In genomic region chr15:66679657-66680108, GRCh38 we compare ENCODE assay signal across 1 cellular context.
TF ChIP-seq lines count a peak whose summit lies in the region.

No MANE protein-coding gene starts in this region.

TF ChIP-seq in K562, 482 proteins besides CTCF, POLR2A, EP300 and RAD21 (continued from another document and continues in another):
- TF ChIP-seq ATF1 (CRISPR knock-in tag; IDR thresholded peaks at IDR 0.05) (no peak), ATF1 (tag; IDR thresholded peaks at IDR 0.05) (peak; percentile 62), ETV1 (tag; conservative IDR thresholded peaks at IDR 0.05; ENCODE audit: low read depth) (peak; percentile 54; the same call in 1 of the 2 replicates), ZKSCAN8 (CRISPR knock-in tag; IDR thresholded peaks at IDR 0.05) (peak; percentile 67), TAF7 (tag; IDR thresholded peaks at IDR 0.05) (no peak), CBX3 (IDR thresholded peaks at IDR 0.05; ENCODE audit: borderline replicate concordance in 1 of 2, low read length in 2 of 2) (peak in 1 of 2 experiments; percentile 77; a peak in 2 of 3 replicates), TEAD4 (IDR thresholded peaks at IDR 0.05; ENCODE audit: low read length) (peak; percentile 97), TEAD4 (CRISPR knock-in tag; IDR thresholded peaks at IDR 0.05; ENCODE audit: borderline replicate concordance) (no peak), HLTF (IDR thresholded peaks at IDR 0.05) (peak; percentile 80; the same call in 1 of the 2 replicates), EGR1 (conservative IDR thresholded peaks at IDR 0.05) (peak; percentile 59; the same call in 1 of the 2 replicates), BRF2 (IDR thresholded peaks at IDR 0.05; ENCODE audit: borderline replicate concordance, insufficient read depth, insufficient read length) (no peak), FOXP1 (CRISPR knock-in tag; IDR thresholded peaks at IDR 0.05) (peak; percentile 93; the same call in 1 of the 2 replicates), XRCC5 (IDR thresholded peaks at IDR 0.05; ENCODE audit: low read depth, low read length) (peak; percentile 28; the same call in 1 of the 2 replicates), FIP1L1 (IDR thresholded peaks at IDR 0.05; ENCODE audit: low read depth, low read length, poor library complexity, severe bottlenecking) (no peak), IRF9 (tag; IDR thresholded peaks at IDR 0.05) (no peak), ZBTB9 (CRISPR knock-in tag; IDR thresholded peaks at IDR 0.05) (peak; percentile 86), MBD2 (IDR thresholded peaks at IDR 0.05; ENCODE audit: borderline replicate concordance, low read depth) (peak; percentile 83; the same call in 1 of the 2 replicates), ZNF134 (CRISPR knock-in tag; conservative IDR thresholded peaks at IDR 0.05) (0 out of 2 replicates have a peak, but pooled peaks have one; percentile 4), CLOCK (CRISPR knock-in tag; IDR thresholded peaks at IDR 0.05; ENCODE audit: borderline replicate concordance) (peak; percentile 9; the same call in 1 of the 2 replicates), SMAD2 (IDR thresholded peaks at IDR 0.05; ENCODE audit: low read depth, low read length) (no peak), MTA2 (IDR thresholded peaks at IDR 0.05; ENCODE audit: low read depth) (peak; percentile 94), MYNN (IDR thresholded peaks at IDR 0.05) (peak; percentile 81; the same call in 1 of the 2 replicates), MYNN (CRISPR knock-in tag; IDR thresholded peaks at IDR 0.05) (no peak), ZNF695 (CRISPR knock-in tag; IDR thresholded peaks at IDR 0.05) (no peak), TGIF2 (CRISPR knock-in tag; IDR thresholded peaks at IDR 0.05) (no peak), YBX1 (IDR thresholded peaks at IDR 0.05) (no peak), RBFOX2 (IDR thresholded peaks at IDR 0.05; ENCODE audit: low read depth, low read length) (0 out of 2 replicates have a peak, but pooled peaks have one; percentile 44), CHD4 (IDR thresholded peaks at IDR 0.05; ENCODE audit: insufficient read depth, insufficient replicate concordance, low read depth, low read length, poor library complexity, severe bottlenecking) (no peak), ZNF584 (CRISPR knock-in tag; IDR thresholded peaks at IDR 0.05; ENCODE audit: low read depth) (peak; percentile 81), EHMT2 (IDR thresholded peaks at IDR 0.05) (peak; percentile 43; the same call in 1 of the 2 replicates), GTF2A2 (tag; IDR thresholded peaks at IDR 0.05) (no peak), ESRRB (CRISPR knock-in tag; IDR thresholded peaks at IDR 0.05; ENCODE audit: borderline replicate concordance) (no peak), ZNF311 (CRISPR knock-in tag; IDR thresholded peaks at IDR 0.05) (peak; percentile 72; the same call in 1 of the 2 replicates), PCBP1 (IDR thresholded peaks at IDR 0.05; ENCODE audit: low read depth, low read length, poor library complexity, severe bottlenecking) (no peak), IFI16 (CRISPR knock-in tag; IDR thresholded peaks at IDR 0.05) (no peak), SMARCB1 (IDR thresholded peaks at IDR 0.05; ENCODE audit: insufficient read length, low read depth) (no peak), PCBP2 (IDR thresholded peaks at IDR 0.05; ENCODE audit: low read depth, low read length, poor library complexity, severe bottlenecking) (no peak), LARP7 (IDR thresholded peaks at IDR 0.05) (no peak), ZNF780A (CRISPR knock-in tag; IDR thresholded peaks at IDR 0.05) (no peak), KLF16 (IDR thresholded peaks at IDR 0.05) (peak; percentile 94), XRCC4 (IDR thresholded peaks at IDR 0.05; ENCODE audit: extremely low read depth, insufficient read depth, insufficient read length) (no peak), CCNT2 (IDR thresholded peaks at IDR 0.05; ENCODE audit: borderline replicate concordance, extremely low read depth, insufficient read length, low read depth, low read length) (peak; percentile 94), ZNF639 (CRISPR knock-in tag; conservative IDR thresholded peaks at IDR 0.05 in 1 of 2, IDR thresholded peaks at IDR 0.05 in 1 of 2) (peak in 1 of 2 experiments; percentile 88; a peak in 2 of 4 replicates), HIVEP1 (CRISPR knock-in tag; IDR thresholded peaks at IDR 0.05) (no peak), HMG20B (CRISPR knock-in tag; IDR thresholded peaks at IDR 0.05) (no peak), FUS (optimal IDR thresholded peaks at IDR 0.05; ENCODE audit: low read depth, low read length) (no peak)
- TF ChIP-seq, protein P1, sequence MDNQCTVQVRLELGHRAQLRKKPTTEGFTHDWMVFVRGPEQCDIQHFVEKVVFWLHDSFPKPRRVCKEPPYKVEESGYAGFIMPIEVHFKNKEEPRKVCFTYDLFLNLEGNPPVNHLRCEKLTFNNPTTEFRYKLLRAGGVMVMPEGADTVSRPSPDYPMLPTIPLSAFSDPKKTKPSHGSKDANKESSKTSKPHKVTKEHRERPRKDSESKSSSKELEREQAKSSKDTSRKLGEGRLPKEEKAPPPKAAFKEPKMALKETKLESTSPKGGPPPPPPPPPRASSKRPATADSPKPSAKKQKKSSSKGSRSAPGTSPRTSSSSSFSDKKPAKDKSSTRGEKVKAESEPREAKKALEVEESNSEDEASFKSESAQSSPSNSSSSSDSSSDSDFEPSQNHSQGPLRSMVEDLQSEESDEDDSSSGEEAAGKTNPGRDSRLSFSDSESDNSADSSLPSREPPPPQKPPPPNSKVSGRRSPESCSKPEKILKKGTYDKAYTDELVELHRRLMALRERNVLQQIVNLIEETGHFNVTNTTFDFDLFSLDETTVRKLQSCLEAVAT (IDR thresholded peaks at IDR 0.05) = peak; percentile 51 to 80; a peak in 2 of 4 replicates
- TF ChIP-seq, protein P2, sequence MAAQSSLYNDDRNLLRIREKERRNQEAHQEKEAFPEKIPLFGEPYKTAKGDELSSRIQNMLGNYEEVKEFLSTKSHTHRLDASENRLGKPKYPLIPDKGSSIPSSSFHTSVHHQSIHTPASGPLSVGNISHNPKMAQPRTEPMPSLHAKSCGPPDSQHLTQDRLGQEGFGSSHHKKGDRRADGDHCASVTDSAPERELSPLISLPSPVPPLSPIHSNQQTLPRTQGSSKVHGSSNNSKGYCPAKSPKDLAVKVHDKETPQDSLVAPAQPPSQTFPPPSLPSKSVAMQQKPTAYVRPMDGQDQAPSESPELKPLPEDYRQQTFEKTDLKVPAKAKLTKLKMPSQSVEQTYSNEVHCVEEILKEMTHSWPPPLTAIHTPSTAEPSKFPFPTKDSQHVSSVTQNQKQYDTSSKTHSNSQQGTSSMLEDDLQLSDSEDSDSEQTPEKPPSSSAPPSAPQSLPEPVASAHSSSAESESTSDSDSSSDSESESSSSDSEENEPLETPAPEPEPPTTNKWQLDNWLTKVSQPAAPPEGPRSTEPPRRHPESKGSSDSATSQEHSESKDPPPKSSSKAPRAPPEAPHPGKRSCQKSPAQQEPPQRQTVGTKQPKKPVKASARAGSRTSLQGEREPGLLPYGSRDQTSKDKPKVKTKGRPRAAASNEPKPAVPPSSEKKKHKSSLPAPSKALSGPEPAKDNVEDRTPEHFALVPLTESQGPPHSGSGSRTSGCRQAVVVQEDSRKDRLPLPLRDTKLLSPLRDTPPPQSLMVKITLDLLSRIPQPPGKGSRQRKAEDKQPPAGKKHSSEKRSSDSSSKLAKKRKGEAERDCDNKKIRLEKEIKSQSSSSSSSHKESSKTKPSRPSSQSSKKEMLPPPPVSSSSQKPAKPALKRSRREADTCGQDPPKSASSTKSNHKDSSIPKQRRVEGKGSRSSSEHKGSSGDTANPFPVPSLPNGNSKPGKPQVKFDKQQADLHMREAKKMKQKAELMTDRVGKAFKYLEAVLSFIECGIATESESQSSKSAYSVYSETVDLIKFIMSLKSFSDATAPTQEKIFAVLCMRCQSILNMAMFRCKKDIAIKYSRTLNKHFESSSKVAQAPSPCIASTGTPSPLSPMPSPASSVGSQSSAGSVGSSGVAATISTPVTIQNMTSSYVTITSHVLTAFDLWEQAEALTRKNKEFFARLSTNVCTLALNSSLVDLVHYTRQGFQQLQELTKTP (IDR thresholded peaks at IDR 0.05; ENCODE audit: low read depth in 1 of 2, partially characterized antibody in 2 of 2) = peak in 1 of 2 experiments; percentile 89
- TF ChIP-seq, protein P3, sequence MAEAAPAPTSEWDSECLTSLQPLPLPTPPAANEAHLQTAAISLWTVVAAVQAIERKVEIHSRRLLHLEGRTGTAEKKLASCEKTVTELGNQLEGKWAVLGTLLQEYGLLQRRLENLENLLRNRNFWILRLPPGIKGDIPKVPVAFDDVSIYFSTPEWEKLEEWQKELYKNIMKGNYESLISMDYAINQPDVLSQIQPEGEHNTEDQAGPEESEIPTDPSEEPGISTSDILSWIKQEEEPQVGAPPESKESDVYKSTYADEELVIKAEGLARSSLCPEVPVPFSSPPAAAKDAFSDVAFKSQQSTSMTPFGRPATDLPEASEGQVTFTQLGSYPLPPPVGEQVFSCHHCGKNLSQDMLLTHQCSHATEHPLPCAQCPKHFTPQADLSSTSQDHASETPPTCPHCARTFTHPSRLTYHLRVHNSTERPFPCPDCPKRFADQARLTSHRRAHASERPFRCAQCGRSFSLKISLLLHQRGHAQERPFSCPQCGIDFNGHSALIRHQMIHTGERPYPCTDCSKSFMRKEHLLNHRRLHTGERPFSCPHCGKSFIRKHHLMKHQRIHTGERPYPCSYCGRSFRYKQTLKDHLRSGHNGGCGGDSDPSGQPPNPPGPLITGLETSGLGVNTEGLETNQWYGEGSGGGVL (CRISPR knock-in tag; IDR thresholded peaks at IDR 0.05) = no peak
- TF ChIP-seq, protein P4, sequence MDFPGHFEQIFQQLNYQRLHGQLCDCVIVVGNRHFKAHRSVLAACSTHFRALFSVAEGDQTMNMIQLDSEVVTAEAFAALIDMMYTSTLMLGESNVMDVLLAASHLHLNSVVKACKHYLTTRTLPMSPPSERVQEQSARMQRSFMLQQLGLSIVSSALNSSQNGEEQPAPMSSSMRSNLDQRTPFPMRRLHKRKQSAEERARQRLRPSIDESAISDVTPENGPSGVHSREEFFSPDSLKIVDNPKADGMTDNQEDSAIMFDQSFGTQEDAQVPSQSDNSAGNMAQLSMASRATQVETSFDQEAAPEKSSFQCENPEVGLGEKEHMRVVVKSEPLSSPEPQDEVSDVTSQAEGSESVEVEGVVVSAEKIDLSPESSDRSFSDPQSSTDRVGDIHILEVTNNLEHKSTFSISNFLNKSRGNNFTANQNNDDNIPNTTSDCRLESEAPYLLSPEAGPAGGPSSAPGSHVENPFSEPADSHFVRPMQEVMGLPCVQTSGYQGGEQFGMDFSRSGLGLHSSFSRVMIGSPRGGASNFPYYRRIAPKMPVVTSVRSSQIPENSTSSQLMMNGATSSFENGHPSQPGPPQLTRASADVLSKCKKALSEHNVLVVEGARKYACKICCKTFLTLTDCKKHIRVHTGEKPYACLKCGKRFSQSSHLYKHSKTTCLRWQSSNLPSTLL (IDR thresholded peaks at IDR 0.05) = no peak
- TF ChIP-seq, protein P5, sequence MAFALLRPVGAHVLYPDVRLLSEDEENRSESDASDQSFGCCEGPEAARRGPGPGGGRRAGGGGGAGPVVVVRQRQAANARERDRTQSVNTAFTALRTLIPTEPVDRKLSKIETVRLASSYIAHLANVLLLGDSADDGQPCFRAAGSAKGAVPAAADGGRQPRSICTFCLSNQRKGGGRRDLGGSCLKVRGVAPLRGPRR (CRISPR knock-in tag; IDR thresholded peaks at IDR 0.05) = no peak
